ENCODE assay signal across 1 cellular context in genomic region chr3:184526158-184526483, GRCh38.
TF ChIP-seq lines count a peak whose summit lies in the region.

No MANE protein-coding gene starts in this region.

TF ChIP-seq in K562, 482 proteins besides CTCF, POLR2A, EP300 and RAD21 (continued from another document):
- no peak for TF ChIP-seq UBTF (IDR thresholded peaks at IDR 0.05; ENCODE audit: borderline replicate concordance in 1 of 2, low read depth in 2 of 2, low read length in 2 of 2)
- no peak for TF ChIP-seq POLR2AphosphoS5 (IDR thresholded peaks at IDR 0.05; ENCODE audit: control insufficient read depth, insufficient read depth, low read depth, low read length)
- TF ChIP-seq ZNF76 (CRISPR knock-in tag; IDR thresholded peaks at IDR 0.05; ENCODE audit: borderline replicate concordance) = no peak
- TF ChIP-seq BDP1 (IDR thresholded peaks at IDR 0.05; ENCODE audit: insufficient read depth, insufficient read length) = no peak
- TF ChIP-seq ZNF407 (IDR thresholded peaks at IDR 0.05; ENCODE audit: low read depth) = no peak
- no peak for TF ChIP-seq FUS (optimal IDR thresholded peaks at IDR 0.05; ENCODE audit: low read depth, low read length)
- TF ChIP-seq YY1 (IDR thresholded peaks at IDR 0.05; ENCODE audit: borderline replicate concordance in 1 of 3, control insufficient read depth in 1 of 3, extremely low read depth in 1 of 3, insufficient read depth in 3 of 3, insufficient read length in 1 of 3, insufficient replicate concordance in 2 of 3, low read depth in 1 of 3, low read length in 2 of 3) = peak in 2 of 3 experiments; percentile 7 to 49
TF ChIP-seq in K562: peak in this region for 1.
